11 cellular contexts compared by ENCODE assay signal in genomic region chr6:139839506-139840156, GRCh38.
DNase-seq lines count a peak whose midpoint lies in the region; ATAC-seq, FAIRE-seq and TF ChIP-seq lines count a peak whose summit lies in the region.
"Had no signal": no experiment of that assay in that cellular context is flagged by ENCODE, and none has a peak within 500 bp of the region (broad histone marks: within the 10 kb centered on the region; RNA-seq: fewer than 3 reads in every experiment).

No MANE protein-coding gene starts in this region.

- H3K27ac Mint-ChIP-seq in activated naive CD8-positive, alpha-beta T cell treated with anti-CD3 and anti-CD28 coated beads, Interleukin-2, amount 50 U/mL, for 24 hours: no peak overlapping the region

- ATAC-seq in pancreas (peak in 3 of 4 donors; percentile 39 to 83 (median 83)), HG03097 (IDR thresholded peaks at IDR 0.05; ENCODE audit: low FRiP score, unreplicated experiment) (no peak), GM19324 (IDR thresholded peaks at IDR 0.05; ENCODE audit: low FRiP score, unreplicated experiment) (no peak)
- no peak for ATAC-seq in activated naive CD8-positive, alpha-beta T cell treated with anti-CD3 and anti-CD28 coated beads, Interleukin-2, amount 50 U/mL, for 24 hours

- H4K20me1 ChIP-seq in OCI-LY3 (ENCODE audit: insufficient read depth, low read length): no peaks in the 10 kb centered on the region

- H3K27ac ChIP-seq in OCI-LY3 (ENCODE audit: low read length) (peak overlapping the region; percentile 2; the same call in 1 of the 2 replicates), pancreas (peak overlapping the region in 1 of 4 donors; percentile 41)

- no peaks in the 10 kb centered on the region for H3K79me2 ChIP-seq in OCI-LY3 (ENCODE audit: low read length)

- peaks cover 2% of the 10 kb centered on the region for H3K27me3 Mint-ChIP-seq in activated naive CD8-positive, alpha-beta T cell treated with anti-CD3 and anti-CD28 coated beads, Interleukin-2, amount 50 U/mL, for 24 hours

- H3K36me3 Mint-ChIP-seq in activated naive CD8-positive, alpha-beta T cell treated with anti-CD3 and anti-CD28 coated beads, Interleukin-2, amount 50 U/mL, for 24 hours (ENCODE audit: low read depth): no peaks in the 10 kb centered on the region

- no peaks in the 10 kb centered on the region for H3K4me1 Mint-ChIP-seq in activated naive CD8-positive, alpha-beta T cell treated with anti-CD3 and anti-CD28 coated beads, Interleukin-2, amount 50 U/mL, for 24 hours
- H3K4me1 Mint-ChIP-seq: neural crest cell had no signal

- no peaks in the 10 kb centered on the region for H3K9me3 ChIP-seq in OCI-LY3 (ENCODE audit: insufficient read depth, low read length)
- no peaks in the 10 kb centered on the region for H3K9me3 ChIP-seq in pancreas

- no peaks in the 10 kb centered on the region for H3K27me3 ChIP-seq in OCI-LY3 (ENCODE audit: low read depth, low read length)
- no peaks in the 10 kb centered on the region for H3K27me3 ChIP-seq in pancreas

- peak; percentile 91 for DNase-seq in EH (ENCODE audit: low read depth)
- DNase-seq in fibroblast of gingiva (ENCODE audit: low read depth): peak; percentile 20
- DNase-seq in pancreas: peak in 2 of 6 donors; percentile 2 to 29
- DNase-seq in NCI-H1105 (lab: John Stamatoyannopoulos, UW): no peak
- DNase-seq in activated naive CD8-positive, alpha-beta T cell treated with anti-CD3 and anti-CD28 coated beads, Interleukin-2, amount 50 U/mL, for 24 hours: no peak
- DNase-seq: DMS153 had no signal

- H3K36me3 ChIP-seq in OCI-LY3 (replicated peaks; ENCODE audit: low read depth, low read length) (no peaks in the 10 kb centered on the region), pancreas (no peaks in the 10 kb centered on the region)

- H3K9me3 Mint-ChIP-seq in activated naive CD8-positive, alpha-beta T cell treated with anti-CD3 and anti-CD28 coated beads, Interleukin-2, amount 50 U/mL, for 24 hours: no peaks in the 10 kb centered on the region

- no peak for FAIRE-seq in pancreas (lab: Jason Lieb, UNC)
- FAIRE-seq: endometrium had no signal

- intact Hi-C loops in pancreas (cut with DNase I): no loop called here

- H3K4me2 ChIP-seq in OCI-LY3 (ENCODE audit: low read length): peak overlapping the region; percentile 39

- no peak overlapping the region for H3K9ac ChIP-seq in OCI-LY3 (ENCODE audit: low read length)

- H3K4me3 ChIP-seq in OCI-LY3 (ENCODE audit: low read length) (no peak overlapping the region), pancreas (no peak overlapping the region)

- H3K4me3 Mint-ChIP-seq in activated naive CD8-positive, alpha-beta T cell treated with anti-CD3 and anti-CD28 coated beads, Interleukin-2, amount 50 U/mL, for 24 hours: no peak overlapping the region
- H3K4me3 Mint-ChIP-seq: neural crest cell had no signal

- H2AFZ ChIP-seq in OCI-LY3 (ENCODE audit: low read depth, low read length): no peak overlapping the region

- 84 to 93% methylated on average over 7 of the region's 7 CpGs for WGBS in pancreas, 2 donors

- H3K4me1 ChIP-seq in OCI-LY3 (ENCODE audit: low read length) (peaks cover 23% of the 10 kb centered on the region), pancreas (peaks cover 0 to 7% (median 0%) of the 10 kb centered on the region in 3 donors)

- TF ChIP-seq CTCF in OCI-LY3 (IDR thresholded peaks at IDR 0.05; ENCODE audit: low read depth, low read length) (no peak), pancreas (IDR thresholded peaks at IDR 0.05) (no peak)

Comparison
In these comparisons a context has a peak if more than half of its experiments do, and no peak if none do; other contexts are left out.
1. DNase-seq: peak in EH (single experiment) and fibroblast of gingiva (single experiment); none in NCI-H1105 (single experiment) and activated naive CD8-positive, alpha-beta T cell treated with anti-CD3 and anti-CD28 coated beads, Interleukin-2, amount 50 U/mL, for 24 hours (single experiment).
2. ATAC-seq: peak in pancreas (3 of 4); none in HG03097 (single experiment), GM19324 (single experiment) and activated naive CD8-positive, alpha-beta T cell treated with anti-CD3 and anti-CD28 coated beads, Interleukin-2, amount 50 U/mL, for 24 hours (single experiment).